Comparison of ENCODE assay signal across 11 cellular contexts in the genomic region with DNA sequence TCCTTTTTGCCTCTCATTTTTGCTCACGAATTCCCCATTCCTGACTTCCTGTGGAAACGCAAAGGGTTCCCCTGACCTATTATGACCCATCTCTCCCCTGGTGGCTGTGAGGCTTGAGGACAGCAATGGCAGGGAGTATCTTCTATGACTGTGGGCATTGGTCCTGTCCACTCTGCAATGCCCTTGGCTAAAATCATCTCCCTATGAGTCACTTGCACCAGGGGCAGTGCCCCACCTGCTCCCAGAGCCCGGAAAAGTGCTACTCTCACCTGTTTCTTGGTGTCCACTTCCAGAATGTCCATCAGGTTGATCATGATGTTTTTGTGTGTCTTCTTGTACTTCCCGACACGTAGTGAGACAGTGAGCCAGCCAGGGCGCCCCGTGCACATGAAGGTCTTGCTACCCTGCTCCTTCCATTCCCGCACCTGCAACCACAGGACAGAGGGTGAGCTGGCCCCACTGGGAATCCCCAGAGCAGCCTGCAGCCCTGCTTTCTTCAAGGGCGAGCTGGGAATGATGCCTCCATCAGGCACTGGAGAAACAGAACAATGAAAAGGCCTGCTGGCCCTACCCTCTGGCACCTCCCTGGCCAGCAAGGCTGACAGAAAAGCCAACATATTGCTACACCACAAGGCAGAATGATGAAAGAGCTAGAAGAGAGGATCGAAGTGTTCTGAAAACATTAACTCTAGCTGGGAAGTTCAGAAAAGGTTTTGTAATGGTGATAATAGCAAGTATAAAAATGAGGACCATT. TPM values are rescaled to one million over a fixed set of nuclear protein-coding genes. Genes with fewer than 3 reads are reported as not detected.
DNase-seq lines count a peak whose midpoint lies in the region; ATAC-seq, FAIRE-seq and TF ChIP-seq lines count a peak whose summit lies in the region.
"Had no signal": no experiment of that assay in that cellular context is flagged by ENCODE, and none has a peak within 500 bp of the region (broad histone marks: within the 10 kb centered on the region; RNA-seq: fewer than 3 reads in every experiment).

No MANE protein-coding gene starts in this region.

- CTCF ChIA-PET in A549 (lab: Yijun Ruan, JAX), result interaction anchor here (0.6 to 1.3 kb wide), 3 partner anchors 63 to 245 kb away, joined by 3 to 4 read pairs (median 3); no protein-coding TSS in a partner anchor

- H3K9me3 ChIP-seq in A549, result no peaks in the 10 kb centered on the region
- H3K9me3 ChIP-seq in Karpas-422 (ENCODE audit: low read length), result no peaks in the 10 kb centered on the region
- no peaks in the 10 kb centered on the region for H3K9me3 ChIP-seq in lung (ENCODE audit: control insufficient read depth in 2 of 2, insufficient read depth in 1 of 2, low read length in 1 of 2)

- DNase-seq in A549 (ENCODE audit: low read depth in 1 of 2, low spot score in 1 of 2) (no peak), Karpas-422 (no peak), cardiac fibroblast (ENCODE audit: low read depth in 2 of 2) (peak; percentile 63 to 69), lung (ENCODE audit: low spot score) (peak; percentile 53)
- DNase-seq in stimulated activated naive B cell treated with anti-CD40 and anti-IgM and Interleukin-4, amounts not matched to agents 10 μg/mL and 1 μg/mL and 100 μg/mL, for 72 hours, result no peak
- no peak for DNase-seq in activated effector memory CD4-positive, alpha-beta T cell treated with anti-CD3 and anti-CD28 coated beads, Interleukin-2, amount 50 U/mL, for 16 hours
- DNase-seq in activated CD8-positive, alpha-beta memory T cell treated with anti-CD3 and anti-CD28 coated beads, Interleukin-2, amount 50 U/mL, for 4 hours, result no peak
- DNase-seq: amniotic stem cell, naive B cell, NCI-H1048 had no signal

- peak overlapping the region; percentile 82 for H3K4me2 ChIP-seq in A549
- peak overlapping the region; percentile 81 for H3K4me2 ChIP-seq in Karpas-422 (ENCODE audit: low read depth, low read length, poor library complexity, severe bottlenecking)

- H3K4me1 ChIP-seq in A549 (peaks cover 57% of the 10 kb centered on the region), Karpas-422 (ENCODE audit: low read length) (peaks cover 38% of the 10 kb centered on the region), lung (ENCODE audit: control insufficient read depth in 2 of 2, insufficient read depth in 2 of 2, low read length in 2 of 2) (peaks cover 3 to 16% of the 10 kb centered on the region in 2 donors)

- ATAC-seq in A549 (no peak), lung (ENCODE audit: insufficient read depth, low FRiP score) (no peak), GM18519 (IDR thresholded peaks at IDR 0.05; ENCODE audit: low FRiP score, unreplicated experiment) (no peak)
- no peak for ATAC-seq in stimulated activated naive B cell treated with anti-CD40 and anti-IgM and Interleukin-4, amounts not matched to agents 10 μg/mL and 1 μg/mL and 100 μg/mL, for 72 hours (replicated peaks)

- H3K27me3 ChIP-seq in Karpas-422 (ENCODE audit: low read length) (no peaks in the 10 kb centered on the region), lung (ENCODE audit: control insufficient read depth, insufficient read depth) (no peaks in the 10 kb centered on the region)

- no peak for FAIRE-seq in A549 (lab: Jason Lieb, UNC)

- H3K4me3 ChIP-seq in A549, result no peak overlapping the region
- H3K4me3 ChIP-seq in Karpas-422 (ENCODE audit: low read length), result no peak overlapping the region
- H3K4me3 ChIP-seq in cardiac fibroblast (replicated peaks in 1 of 2; ENCODE audit: low read depth in 2 of 2, low read length in 2 of 2), result peak overlapping the region in 1 of 2 donors; percentile 8
- H3K4me3 ChIP-seq in lung, result no peak overlapping the region

- H3K27me3 Mint-ChIP-seq in stimulated activated naive B cell treated with anti-CD40 and anti-IgM and Interleukin-4, amounts not matched to agents 10 μg/mL and 1 μg/mL and 100 μg/mL, for 72 hours, result peaks cover 6 to 44% of the 10 kb centered on the region in 2 donors

- H3K9ac ChIP-seq in Karpas-422 (ENCODE audit: low read length), result no peak overlapping the region

- WGBS in A549 (ENCODE audit: missing lambda C conversion rate), result 73% methylated on average over 10 of the region's 10 CpGs
- 70 to 76% methylated on average over 10 of the region's 10 CpGs for WGBS in lung, 2 donors

- no peaks in the 10 kb centered on the region for H4K20me1 ChIP-seq in Karpas-422 (ENCODE audit: insufficient read depth, low read depth, low read length)

- no peak overlapping the region for H3K27ac Mint-ChIP-seq in stimulated activated naive B cell treated with anti-CD40 and anti-IgM and Interleukin-4, amounts not matched to agents 10 μg/mL and 1 μg/mL and 100 μg/mL, for 72 hours

- peaks cover 0 to 4% of the 10 kb centered on the region in 2 donors for H3K9me3 Mint-ChIP-seq in stimulated activated naive B cell treated with anti-CD40 and anti-IgM and Interleukin-4, amounts not matched to agents 10 μg/mL and 1 μg/mL and 100 μg/mL, for 72 hours

- POLR2A ChIA-PET in A549 (lab: Yijun Ruan, JAX), result no interaction called here

- H2AFZ ChIP-seq in Karpas-422 (ENCODE audit: low read length), result no peak overlapping the region

- peaks cover 29 to 36% of the 10 kb centered on the region in 2 donors for H3K4me1 Mint-ChIP-seq in stimulated activated naive B cell treated with anti-CD40 and anti-IgM and Interleukin-4, amounts not matched to agents 10 μg/mL and 1 μg/mL and 100 μg/mL, for 72 hours

- TF ChIP-seq POLR2A in A549 (IDR thresholded peaks at IDR 0.05; ENCODE audit: low read length), result no peak

- H3K27ac ChIP-seq in A549, result peak overlapping the region; percentile 64 to 73
- H3K27ac ChIP-seq in Karpas-422 (ENCODE audit: low read length), result no peak overlapping the region
- peak overlapping the region in 1 of 2 donors; percentile 35 for H3K27ac ChIP-seq in lung (ENCODE audit: low read depth in 1 of 2, low read length in 1 of 2)

- peaks cover 50 to 74% of the 10 kb centered on the region in 2 donors for H3K36me3 Mint-ChIP-seq in stimulated activated naive B cell treated with anti-CD40 and anti-IgM and Interleukin-4, amounts not matched to agents 10 μg/mL and 1 μg/mL and 100 μg/mL, for 72 hours

- H3K36me3 ChIP-seq in Karpas-422 (ENCODE audit: insufficient read depth, low read length) (peaks cover 66% of the 10 kb centered on the region), lung (ENCODE audit: control insufficient read depth in 2 of 2, insufficient read depth in 2 of 2, low read length in 2 of 2) (peaks cover 1 to 3% of the 10 kb centered on the region in 2 donors)

- no peak overlapping the region for H3K4me3 Mint-ChIP-seq in stimulated activated naive B cell treated with anti-CD40 and anti-IgM and Interleukin-4, amounts not matched to agents 10 μg/mL and 1 μg/mL and 100 μg/mL, for 72 hours

- H3K9me2 ChIP-seq in Karpas-422 (replicated peaks; ENCODE audit: insufficient read depth, low read length), result no peaks in the 10 kb centered on the region

- no peak for TF ChIP-seq EP300 in A549 (IDR thresholded peaks at IDR 0.05)

- no peak for TF ChIP-seq RAD21 in A549 (conservative IDR thresholded peaks at IDR 0.05 in 1 of 2, IDR thresholded peaks at IDR 0.05 in 1 of 2)

- TF ChIP-seq CTCF in A549 (IDR thresholded peaks at IDR 0.05), result no peak
- TF ChIP-seq CTCF in cardiac fibroblast (IDR thresholded peaks at IDR 0.05; ENCODE audit: low read depth, low read length), result no peak
- TF ChIP-seq CTCF in lung (IDR thresholded peaks at IDR 0.05; ENCODE audit: control extremely low read depth, extremely low read depth), result no peak

- H3K79me2 ChIP-seq in Karpas-422 (ENCODE audit: low read length), result peaks cover 84% of the 10 kb centered on the region

TF ChIP-seq in A549, 52 proteins besides CTCF, POLR2A, EP300 and RAD21:
- TF ChIP-seq HDAC2 (IDR thresholded peaks at IDR 0.05) (no peak), HOXB5 (CRISPR knock-in tag; IDR thresholded peaks at IDR 0.05) (no peak), CBX2 (IDR thresholded peaks at IDR 0.05; ENCODE audit: borderline replicate concordance, low read depth) (no peak), MAZ (IDR thresholded peaks at IDR 0.05; ENCODE audit: borderline replicate concordance, low read depth, low read length) (no peak), ZC3H11A (IDR thresholded peaks at IDR 0.05) (no peak), CEBPB (IDR thresholded peaks at IDR 0.05) (peak; percentile 75 to 83; a peak in 3 of 4 replicates), ZFP36 (IDR thresholded peaks at IDR 0.05; ENCODE audit: borderline replicate concordance, partially characterized antibody) (no peak)

RNA-seq across cellular contexts. Expression of a gene that starts 3.5 kb away (rescaled TPM):
- 29.9 and 60.3 TPM in 2 replicates for polyA plus RNA-seq in A549 (2011; rRNA removed)
- 18.5 and 20.6 TPM in 2 replicates for polyA plus RNA-seq in A549 (2012; cell fraction: cytosol; rRNA removed)
- 32.5 and 39.4 TPM in 2 replicates for polyA plus RNA-seq in A549 (2012; cell fraction: nucleus; rRNA removed)
- 20.4 to 33.3 TPM (median 30.2 TPM) in 3 replicates for polyA plus RNA-seq in A549 (2017; fragmentation: RNase III; extraction: RNeasy Plus Mini Kit Qiagen cat#74134 plus additional on column Dnase treatment)
- 126 and 134 TPM in 2 replicates for polyA minus RNA-seq in A549 (2011; rRNA and poly(A)+ RNA removed)
- 115 and 122 TPM in 2 replicates for total RNA-seq in Karpas-422 (2014; rRNA removed; shearing (Covaris generic); ENCODE audit: low replicate concordance)
- total RNA-seq in lung, result 100 to 1,000 TPM; 433 to 735 TPM
- 100 to 1,000 TPM; 269 to 439 TPM for polyA plus RNA-seq in lung

Comparison
In these comparisons a context has a peak if more than half of its experiments do, and no peak if none do; other contexts are left out.
1. DNase-seq: peak in cardiac fibroblast (2 of 2) and lung (single experiment); none in A549 (0 of 2), Karpas-422 (single experiment), stimulated activated naive B cell treated with anti-CD40 and anti-IgM and Interleukin-4, amounts not matched to agents 10 μg/mL and 1 μg/mL and 100 μg/mL, for 72 hours (single experiment), activated effector memory CD4-positive, alpha-beta T cell treated with anti-CD3 and anti-CD28 coated beads, Interleukin-2, amount 50 U/mL, for 16 hours (single experiment) and activated CD8-positive, alpha-beta memory T cell treated with anti-CD3 and anti-CD28 coated beads, Interleukin-2, amount 50 U/mL, for 4 hours (single experiment).